Comparison of ENCODE assay signal across 10 cellular contexts in genomic region chr7:94374721-94375120, GRCh38. TPM values are rescaled to one million over a fixed set of nuclear protein-coding genes. Genes with fewer than 3 reads are reported as not detected.
A peak's percentile ranks its signal among the peaks of the same experiment; 100 is the strongest.
DNase-seq lines count a peak whose midpoint lies in the region; ATAC-seq and TF ChIP-seq lines count a peak whose summit lies in the region.
"Had no signal": no experiment of that assay in that cellular context is flagged by ENCODE, and none has a peak within 500 bp of the region (broad histone marks: within the 10 kb centered on the region; RNA-seq: fewer than 3 reads in every experiment).

No MANE protein-coding gene starts in this region.

- DNase-seq in NCI-H69 (lab: John Stamatoyannopoulos, UW) (peak; percentile 22), colonic mucosa (no peak), thyroid gland (no peak), nucleus accumbens (lab: John Stamatoyannopoulos, UW) (no peak)
- DNase-seq: activated CD4-positive, alpha-beta T cell treated with anti-CD3 and anti-CD28 coated beads for 48 hours; activated naive CD8-positive, alpha-beta T cell treated with anti-CD3 and anti-CD28 coated beads for 36 hours had no signal

- H3K27me3 ChIP-seq in colonic mucosa (no peaks in the 10 kb centered on the region), mucosa of rectum (ENCODE audit: control insufficient read depth in 2 of 2, insufficient read depth in 2 of 2, low read length in 2 of 2) (no peaks in the 10 kb centered on the region), thyroid gland (no peaks in the 10 kb centered on the region)

- no peaks in the 10 kb centered on the region for H3K9me3 ChIP-seq in colonic mucosa
- no peaks in the 10 kb centered on the region for H3K9me3 ChIP-seq in mucosa of rectum (ENCODE audit: control insufficient read depth in 2 of 2, low read length in 2 of 2)
- H3K9me3 ChIP-seq in thyroid gland = no peaks in the 10 kb centered on the region

- H3K4me1 ChIP-seq in colonic mucosa (no peaks in the 10 kb centered on the region), mucosa of rectum (ENCODE audit: control insufficient read depth in 2 of 2, insufficient read depth in 2 of 2, low read length in 2 of 2) (peaks cover 0 to 3% of the 10 kb centered on the region in 2 donors), thyroid gland (peaks cover 4 to 6% of the 10 kb centered on the region in 2 donors)

- TF ChIP-seq CTCF in colonic mucosa (IDR thresholded peaks at IDR 0.05) (no peak), thyroid gland (IDR thresholded peaks at IDR 0.05) (no peak)

- ATAC-seq in HG02884 (IDR thresholded peaks at IDR 0.05; ENCODE audit: unreplicated experiment) (no peak), GM21576 (IDR thresholded peaks at IDR 0.05; ENCODE audit: unreplicated experiment) (no peak)

- no peak overlapping the region for H3K4me3 ChIP-seq in colonic mucosa
- peak overlapping the region in 1 of 2 donors; percentile 21 for H3K4me3 ChIP-seq in mucosa of rectum (ENCODE audit: low read length in 2 of 2)
- H3K4me3 ChIP-seq in thyroid gland (replicated peaks in 1 of 3) = no peak overlapping the region

- H3K36me3 ChIP-seq in colonic mucosa = no peaks in the 10 kb centered on the region
- no peaks in the 10 kb centered on the region for H3K36me3 ChIP-seq in mucosa of rectum (ENCODE audit: control insufficient read depth in 2 of 2, insufficient read depth in 2 of 2, low read length in 2 of 2)
- H3K36me3 ChIP-seq in thyroid gland = no peaks in the 10 kb centered on the region

- intact Hi-C loops in colonic mucosa (cut with DNase I) = no loop called here
- intact Hi-C loops in thyroid gland (cut with DNase I) = no loop called here

- H3K27ac ChIP-seq in colonic mucosa (peak overlapping the region; percentile 79), mucosa of rectum (ENCODE audit: low read depth in 2 of 2, low read length in 2 of 2) (peak overlapping the region; percentile 68 to 80), thyroid gland (peak overlapping the region; percentile 13 to 46 (median 44))

- WGBS in thyroid gland, 2 donors = 22 to 35% methylated on average over 3 of the region's 3 CpGs

- peak overlapping the region; percentile 35 to 44 for H3K9ac ChIP-seq in colonic mucosa (ENCODE audit: low read depth in 2 of 2, low read length in 2 of 2)
- no peak overlapping the region for H3K9ac ChIP-seq in mucosa of rectum (ENCODE audit: low read depth in 1 of 2, low read length in 2 of 2)

- TF ChIP-seq POLR2A in thyroid gland (IDR thresholded peaks at IDR 0.05) = no peak

RNA-seq across cellular contexts. Expression of gene COL1A2, which starts 20.0 kb away (rescaled TPM):
- total RNA-seq in colonic mucosa (100 to 1,000 TPM in 1 of 2 donors, 10 to 100 TPM in 1; 55.6 to 131 TPM), thyroid gland (100 to 1,000 TPM in 2 of 4 donors, 10 to 100 TPM in 2; 50.4 to 143 (median 88.4) TPM)
- total RNA-seq: OCI-LY7 had no signal

Comparison
In these comparisons a context has a peak if more than half of its experiments do, and no peak if none do; other contexts are left out.
1. H3K9ac ChIP-seq: peak in colonic mucosa (2 of 2); none in mucosa of rectum (0 of 2).
2. Peak in every context shown above with its lines, with median percentiles within 50 percentile points of each other: H3K27ac ChIP-seq.